Comparison of ENCODE assay signal across 11 cellular contexts in the genomic region with DNA sequence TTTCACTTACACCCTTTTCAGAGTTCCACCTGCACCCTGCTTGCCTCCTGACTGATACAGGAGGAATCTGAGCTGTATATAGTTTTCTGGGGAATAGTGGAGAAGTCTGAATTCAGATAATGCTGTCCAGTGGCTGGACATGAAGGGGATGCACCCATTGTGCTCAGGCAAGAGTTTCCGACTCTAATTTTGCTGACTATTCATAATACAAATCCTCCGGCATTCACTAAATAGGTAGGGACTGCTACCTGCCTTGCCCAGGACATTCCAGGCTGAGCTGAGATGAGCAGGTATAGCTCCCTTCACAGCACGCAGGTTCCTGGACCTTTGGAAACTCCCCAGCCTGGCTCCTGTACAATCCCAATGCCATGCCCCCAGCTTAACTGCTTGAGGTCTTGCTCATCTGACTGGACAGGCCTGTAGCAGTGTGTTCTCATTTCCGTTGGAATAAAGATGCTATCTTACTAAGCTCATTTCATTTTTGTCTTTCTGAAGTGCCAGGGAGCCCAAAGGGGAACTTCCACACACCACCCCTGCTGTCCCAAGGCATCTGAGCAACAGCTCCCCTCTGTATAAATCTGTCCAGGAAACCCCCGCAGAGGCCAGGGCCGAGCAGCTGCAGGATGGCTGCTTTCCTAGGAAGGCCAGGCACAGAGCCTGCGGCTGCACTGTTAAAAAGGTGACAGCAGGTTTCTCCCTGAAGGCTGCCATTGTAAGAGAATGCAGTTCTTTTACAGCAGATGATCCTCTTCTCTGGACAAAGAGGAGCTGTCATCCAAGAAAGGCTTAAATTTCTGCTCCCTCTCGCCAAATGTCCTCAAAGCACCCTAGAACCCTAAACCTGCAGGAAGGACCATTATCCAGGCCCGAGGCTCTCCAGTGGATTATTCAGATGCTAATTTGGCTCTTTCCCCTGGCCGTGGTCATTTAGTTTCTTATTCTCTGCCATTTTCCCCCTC. TPM values are rescaled to one million over a fixed set of nuclear protein-coding genes. Genes with fewer than 3 reads are reported as not detected.
DNase-seq lines count a peak whose midpoint lies in the region; ATAC-seq and TF ChIP-seq lines count a peak whose summit lies in the region.
"Had no signal": no experiment of that assay in that cellular context is flagged by ENCODE, and none has a peak within 500 bp of the region (broad histone marks: within the 10 kb centered on the region; RNA-seq: fewer than 3 reads in every experiment).

No MANE protein-coding gene starts in this region.

- H3K27ac ChIP-seq in esophagus squamous epithelium, result peak overlapping the region in 3 of 4 donors; percentile 42 to 73 (median 62)
- H3K27ac ChIP-seq: BLaER1 treated with 17β-estradiol and CSF1 and Interleukin-3, amounts not matched to agents 10 nM and 100 nM; neutrophil had no signal

- no peak for TF ChIP-seq POLR2A in esophagus squamous epithelium (IDR thresholded peaks at IDR 0.05)

- H3K27me3 ChIP-seq in esophagus squamous epithelium, result no peaks in the 10 kb centered on the region
- H3K27me3 ChIP-seq: BLaER1 treated with 17β-estradiol and CSF1 and Interleukin-3, amounts not matched to agents 10 nM and 100 nM had no signal

- H3K9me3 Mint-ChIP-seq in T-helper 2 cell treated with Interferon-gamma antibody and Interleukin-4, amounts not matched to agents 5 μg/mL and 100 μg/mL, for 36 hours, result no peaks in the 10 kb centered on the region

- H3K27ac Mint-ChIP-seq in T-helper 2 cell treated with Interferon-gamma antibody and Interleukin-4, amounts not matched to agents 5 μg/mL and 100 μg/mL, for 36 hours, result no peak overlapping the region

- TF ChIP-seq CTCF in esophagus squamous epithelium (IDR thresholded peaks at IDR 0.05), result no peak

- H3K4me1 ChIP-seq in esophagus squamous epithelium, result peaks cover 0 to 12% (median 0%) of the 10 kb centered on the region in 3 donors

- H3K4me3 ChIP-seq in esophagus squamous epithelium, result no peak overlapping the region
- H3K4me3 ChIP-seq: BLaER1 treated with 17β-estradiol and CSF1 and Interleukin-3, amounts not matched to agents 10 nM and 100 nM had no signal

- peaks cover 5% of the 10 kb centered on the region for H3K4me1 Mint-ChIP-seq in T-helper 2 cell treated with Interferon-gamma antibody and Interleukin-4, amounts not matched to agents 5 μg/mL and 100 μg/mL, for 36 hours (ENCODE audit: low read depth)

- no peaks in the 10 kb centered on the region for H3K9me3 ChIP-seq in esophagus squamous epithelium
- H3K9me3 ChIP-seq: BLaER1 treated with 17β-estradiol and CSF1 and Interleukin-3, amounts not matched to agents 10 nM and 100 nM; neutrophil had no signal

- ATAC-seq in GM21447 (IDR thresholded peaks at IDR 0.05; ENCODE audit: unreplicated experiment), result peak; percentile 66
- ATAC-seq in HG03439 (IDR thresholded peaks at IDR 0.05; ENCODE audit: unreplicated experiment), result peak; percentile 62

- peaks cover 5% of the 10 kb centered on the region for H3K27me3 Mint-ChIP-seq in T-helper 2 cell treated with Interferon-gamma antibody and Interleukin-4, amounts not matched to agents 5 μg/mL and 100 μg/mL, for 36 hours (ENCODE audit: low read depth)

- no peaks in the 10 kb centered on the region for H3K36me3 Mint-ChIP-seq in T-helper 2 cell treated with Interferon-gamma antibody and Interleukin-4, amounts not matched to agents 5 μg/mL and 100 μg/mL, for 36 hours (ENCODE audit: low read depth)

- DNase-seq in EH (ENCODE audit: low read depth) (peak; percentile 50), esophagus squamous epithelium (lab: John Stamatoyannopoulos, UW) (no peak), NCI-H226 (no peak), activated gamma-delta T cell (lab: John Stamatoyannopoulos, UW) (no peak)
- DNase-seq in T-helper 2 cell treated with Interferon-gamma antibody and Interleukin-4, amounts not matched to agents 5 μg/mL and 100 μg/mL, for 36 hours (ENCODE audit: low spot score), result no peak
- DNase-seq in stimulated activated CD4-positive, alpha-beta T cell treated with anti-CD3 and anti-CD28 coated beads, Interleukin-4, amount 100 ng/mL, for 1 hour, result no peak
- DNase-seq: NCI-H1694 treated with DMSO at 0.1 percent for 48 hours had no signal

- H3K4me3 Mint-ChIP-seq in T-helper 2 cell treated with Interferon-gamma antibody and Interleukin-4, amounts not matched to agents 5 μg/mL and 100 μg/mL, for 36 hours, result no peak overlapping the region

- no peaks in the 10 kb centered on the region for H3K36me3 ChIP-seq in esophagus squamous epithelium
- H3K36me3 ChIP-seq: BLaER1 treated with 17β-estradiol and CSF1 and Interleukin-3, amounts not matched to agents 10 nM and 100 nM; neutrophil had no signal

- intact Hi-C loops in esophagus squamous epithelium (cut with DNase I), result no loop called here

- 53 to 56% methylated on average over 7 to 10 of the region's 10 CpGs for WGBS in esophagus squamous epithelium, 2 donors

RNA-seq across cellular contexts. Expression of a gene that starts 21.7 kb away (rescaled TPM):
- total RNA-seq in esophagus squamous epithelium, result 1 to 10 TPM in 3 of 4 donors, under 1 TPM in 1; 0.27 to 3.4 (median 2.4) TPM
